In the genomic region with DNA sequence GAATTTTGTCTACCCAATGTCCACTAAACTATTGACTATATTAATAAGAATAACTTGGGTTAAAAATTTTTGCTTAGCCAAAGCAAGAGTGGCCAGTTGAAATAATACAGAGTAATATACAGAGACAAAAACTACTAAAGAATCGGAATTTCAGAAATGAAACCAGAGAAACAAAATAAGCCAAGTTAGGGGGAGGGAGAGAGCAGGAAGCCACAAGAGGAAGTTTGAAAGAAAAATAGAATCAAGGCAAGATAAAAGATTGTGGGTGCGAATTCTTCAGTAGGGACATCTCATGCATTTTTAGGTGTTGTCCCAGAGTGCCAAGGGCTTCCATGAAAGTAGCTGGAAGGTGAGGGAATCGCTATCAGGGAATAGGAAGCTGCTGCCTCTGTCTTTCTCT, we compare ENCODE assay signal across 21 cellular contexts. TPM values are rescaled to one million over a fixed set of nuclear protein-coding genes. Genes with fewer than 3 reads are reported as not detected.
DNase-seq lines count a peak whose midpoint lies in the region; ATAC-seq and TF ChIP-seq lines count a peak whose summit lies in the region.
"Had no signal": no experiment of that assay in that cellular context is flagged by ENCODE, and none has a peak within 500 bp of the region (broad histone marks: within the 10 kb centered on the region; RNA-seq: fewer than 3 reads in every experiment).

No MANE protein-coding gene starts in this region.

- H3K36me3 ChIP-seq in DOHH2 (ENCODE audit: control insufficient read depth, low read length) (no peaks in the 10 kb centered on the region), OCI-LY7 (ENCODE audit: insufficient read depth, low read length) (no peaks in the 10 kb centered on the region)
- H3K36me3 ChIP-seq: cardiac muscle cell, heart right ventricle, thyroid gland had no signal

- peak overlapping the region; percentile 32; the same call in 1 of the 2 replicates for H3K4me3 ChIP-seq in DOHH2 (ENCODE audit: low read length)
- peak overlapping the region; percentile 36 for H3K4me3 ChIP-seq in OCI-LY7 (ENCODE audit: low read depth, low read length, poor library complexity, severe bottlenecking)
- H3K4me3 ChIP-seq: cardiac muscle cell, GM12878, heart right ventricle, thyroid gland had no signal

- peaks cover 55% of the 10 kb centered on the region for H3K4me1 Mint-ChIP-seq in CD14-positive monocyte
- no peaks in the 10 kb centered on the region for H3K4me1 Mint-ChIP-seq in chondrocyte (ENCODE audit: low read depth)

- peaks cover 5% of the 10 kb centered on the region; the same call in 1 of the 2 replicates for H3K27me3 ChIP-seq in DOHH2 (ENCODE audit: control insufficient read depth, low read length)
- H3K27me3 ChIP-seq: thyroid gland had no signal

- POLR2A ChIA-PET in OCI-LY7 (lab: Charles Lee): no interaction called here

- H3K9me2 ChIP-seq in DOHH2 (replicated peaks; ENCODE audit: control insufficient read depth, low read length): no peaks in the 10 kb centered on the region
- no peaks in the 10 kb centered on the region for H3K9me2 ChIP-seq in OCI-LY7 (ENCODE audit: insufficient read depth, low read length)

- H3K4me3 Mint-ChIP-seq in CD14-positive monocyte (peak overlapping the region; percentile 51 to 82), chondrocyte (ENCODE audit: unreplicated experiment) (no peak overlapping the region)
- H3K4me3 Mint-ChIP-seq: H9 had no signal

- H3K4me2 ChIP-seq in DOHH2 (ENCODE audit: low read length) (peak overlapping the region; percentile 40), OCI-LY7 (ENCODE audit: low read length) (peak overlapping the region; percentile 56)

- H2AFZ ChIP-seq in OCI-LY7 (ENCODE audit: low read length): peak overlapping the region; percentile 92; the same call in 1 of the 2 replicates

- H3K4me1 ChIP-seq in DOHH2 (ENCODE audit: control insufficient read depth, low read length) (peaks cover 13% of the 10 kb centered on the region), OCI-LY7 (ENCODE audit: insufficient read depth, low read length, poor library complexity, severe bottlenecking) (peaks cover 19% of the 10 kb centered on the region)
- H3K4me1 ChIP-seq: thyroid gland had no signal

- H3K9me3 ChIP-seq in DOHH2 (ENCODE audit: control insufficient read depth, insufficient read depth, low read length) (no peaks in the 10 kb centered on the region), OCI-LY7 (ENCODE audit: low read length) (no peaks in the 10 kb centered on the region)
- H3K9me3 ChIP-seq: heart right ventricle, thyroid gland had no signal

- CTCF ChIA-PET in OCI-LY7 (lab: Charles Lee; ENCODE audit: unreplicated experiment): interaction anchor here (0.6 kb wide), 1 partner anchor 33 kb away, joined by 3 read pairs; no protein-coding TSS in a partner anchor

- no peaks in the 10 kb centered on the region for H3F3A ChIP-seq in DOHH2 (ENCODE audit: control insufficient read depth, insufficient read depth)

- DNase-seq in CD14-positive monocyte (ENCODE audit: low spot score): no peak
- DNase-seq in OCI-LY7 (ENCODE audit: low spot score): peak; percentile 24
- DNase-seq in central memory CD4-positive, alpha-beta T cell: peak; percentile 2
- no peak for DNase-seq in chondrocyte (ENCODE audit: low spot score)
- DNase-seq: effector CD4-positive, alpha-beta T cell; H9; heart right ventricle; islet precursor cell; NCI-H1092 treated with DMSO at 0.1 percent for 48 hours; occipital lobe; thyroid gland had no signal

- H3K79me2 ChIP-seq in DOHH2 (ENCODE audit: control insufficient read depth, low read length) (no peaks in the 10 kb centered on the region), OCI-LY7 (ENCODE audit: insufficient read depth, low read depth, low read length) (no peaks in the 10 kb centered on the region)

- H3K9me3 Mint-ChIP-seq in CD14-positive monocyte (no peaks in the 10 kb centered on the region), chondrocyte (ENCODE audit: low read depth) (no peaks in the 10 kb centered on the region)
- H3K9me3 Mint-ChIP-seq: H9 had no signal

- peak overlapping the region; percentile 29 to 92 (median 85) for H3K27ac Mint-ChIP-seq in CD14-positive monocyte
- H3K27ac Mint-ChIP-seq in chondrocyte (ENCODE audit: unreplicated experiment): no peak overlapping the region
- H3K27ac Mint-ChIP-seq: H9 had no signal

- BruUV-seq in OCI-LY7 (replicated peaks; lab: Mats Ljungman, UMichigan): no TSS peak

- H3K27ac ChIP-seq in DOHH2 (ENCODE audit: low read depth, low read length): no peak overlapping the region
- no peak overlapping the region for H3K27ac ChIP-seq in OCI-LY7 (ENCODE audit: low read depth, low read length, poor library complexity, severe bottlenecking)
- H3K27ac ChIP-seq: cardiac muscle cell, heart right ventricle, thyroid gland had no signal

- peaks cover 0 to 2% of the 10 kb centered on the region in 2 donors for H3K36me3 Mint-ChIP-seq in CD14-positive monocyte
- H3K36me3 Mint-ChIP-seq in chondrocyte (ENCODE audit: low read depth): no peaks in the 10 kb centered on the region

- no peaks in the 10 kb centered on the region for H4K20me1 ChIP-seq in DOHH2 (ENCODE audit: control insufficient read depth, insufficient read depth, low read depth, low read length)
- H4K20me1 ChIP-seq in OCI-LY7 (ENCODE audit: insufficient read depth, low read length): no peaks in the 10 kb centered on the region

- no peaks in the 10 kb centered on the region for H3K27me3 Mint-ChIP-seq in CD14-positive monocyte (ENCODE audit: low read depth in 3 of 3)
- peaks cover 27% of the 10 kb centered on the region for H3K27me3 Mint-ChIP-seq in chondrocyte (ENCODE audit: low read depth)

- TF ChIP-seq CTCF in CD14-positive monocyte (IDR thresholded peaks at IDR 0.05): no peak
- TF ChIP-seq CTCF in DOHH2 (IDR thresholded peaks at IDR 0.05; ENCODE audit: low read depth, low read length, poor library complexity, severe bottlenecking): no peak
- no peak for TF ChIP-seq CTCF in OCI-LY7 (conservative IDR thresholded peaks at IDR 0.05; ENCODE audit: low read length)
- TF ChIP-seq CTCF in chondrocyte (IDR thresholded peaks at IDR 0.05): no peak

- intact Hi-C loops in CD14-positive monocyte (cut with micrococcal nuclease) (loop anchor here in 1 of 2 donors (5.0 kb wide), 1 partner anchor 39 kb away; no protein-coding TSS in a partner anchor), OCI-LY7 (cut with micrococcal nuclease; ENCODE audit: unreplicated experiment) (no loop called here)

- no peak for ATAC-seq in GM21825 (IDR thresholded peaks at IDR 0.05; ENCODE audit: unreplicated experiment)
- no peak for ATAC-seq in GM19467 (IDR thresholded peaks at IDR 0.05; ENCODE audit: unreplicated experiment)
- ATAC-seq in HG03342 (IDR thresholded peaks at IDR 0.05; ENCODE audit: unreplicated experiment): no peak
- ATAC-seq: GM12878, heart right ventricle, Right ventricle myocardium inferior, sciatic nerve had no signal

RNA-seq across cellular contexts. Expression of gene NEUROD4, which starts 16.6 kb away (rescaled TPM):
- polyA plus RNA-seq in CD14-positive monocyte: not detected
- total RNA-seq in OCI-LY7 (2014; rRNA removed; shearing (Covaris generic)): not detected in 2 replicates
- total RNA-seq in OCI-LY7 (2022) (not detected in 2 replicates), chondrocyte (not detected in 3 replicates)
- total RNA-seq: cardiac muscle cell, fibroblast of lung, G401, GM12878, H9, heart right ventricle, Right ventricle myocardium inferior, sciatic nerve, thyroid gland had no signal
- polyA plus RNA-seq: cardiac muscle cell, fibroblast of lung, heart right ventricle had no signal

RNA-seq across cellular contexts. Expression of gene TESPA1, which starts 51.8 kb away (rescaled TPM):
- polyA plus RNA-seq in CD14-positive monocyte: under 1 TPM; 0.37 to 0.61 TPM
- 9.5 and 9.7 TPM in 2 replicates for total RNA-seq in OCI-LY7 (2014; rRNA removed; shearing (Covaris generic))
- total RNA-seq in OCI-LY7 (2022): 21.9 and 24.1 TPM in 2 replicates
- not detected in 3 replicates for total RNA-seq in chondrocyte
- total RNA-seq: cardiac muscle cell, fibroblast of lung, G401, H9, occipital lobe had no signal
- polyA plus RNA-seq: cardiac muscle cell, fibroblast of lung had no signal

Comparison
In these comparisons a context has a peak if more than half of its experiments do, and no peak if none do; other contexts are left out.
1. DNase-seq: peak in OCI-LY7 (single experiment) and central memory CD4-positive, alpha-beta T cell (single experiment); none in CD14-positive monocyte (single experiment) and chondrocyte (single experiment).
2. RNA of gene TESPA1, which starts 51.8 kb away (total RNA-seq): 9.5 to 24.1 TPM in OCI-LY7; not detected in chondrocyte; every median in the first group is over 10 times any median in the second.